9 cellular contexts compared by ENCODE assay signal in genomic region chr3:170419301-170420087, GRCh38. TPM values are rescaled to one million over a fixed set of nuclear protein-coding genes. Genes with fewer than 3 reads are reported as not detected.
A peak's percentile ranks its signal among the peaks of the same experiment; 100 is the strongest.
DNase-seq lines count a peak whose midpoint lies in the region; ATAC-seq and TF ChIP-seq lines count a peak whose summit lies in the region.
"Had no signal": no experiment of that assay in that cellular context is flagged by ENCODE, and none has a peak within 500 bp of the region (broad histone marks: within the 10 kb centered on the region; RNA-seq: fewer than 3 reads in every experiment).

No MANE protein-coding gene starts in this region.

- intact Hi-C loops in left lung (cut with DNase I), result no loop called here

- peak; percentile 32 for DNase-seq in SK-N-SH
- no peak for DNase-seq in coronary artery (ENCODE audit: low spot score)
- DNase-seq in left lung, result peak in 1 of 2 donors; percentile 79
- DNase-seq in superior temporal gyrus (ENCODE audit: extremely low spot score), result peak; percentile 51
- DNase-seq in middle frontal gyrus (ENCODE audit: extremely low spot score, low spot score), result no peak
- DNase-seq in pons (ENCODE audit: low spot score), result no peak

- H4K20me1 ChIP-seq in SK-N-SH (ENCODE audit: insufficient read depth), result no peaks in the 10 kb centered on the region

- H3K4me2 ChIP-seq in SK-N-SH, result no peak overlapping the region
- H3K4me2 ChIP-seq: KMS-11 had no signal

- H3K9me3 ChIP-seq in SK-N-SH, result no peaks in the 10 kb centered on the region
- H3K9me3 ChIP-seq in left lung, result no peaks in the 10 kb centered on the region

- CTCF ChIA-PET in SK-N-SH (lab: Yijun Ruan, JAX), result interaction anchor here (0.6 to 10.5 kb wide), 8 partner anchors 8 to 394 kb away, joined by 3 to 316 read pairs (median 4); partner anchors contain the start of gene SLC7A14

- no peak overlapping the region for H3K9ac ChIP-seq in SK-N-SH
- H3K9ac ChIP-seq: KMS-11 had no signal

- no peaks in the 10 kb centered on the region for H3K79me2 ChIP-seq in SK-N-SH (ENCODE audit: insufficient read depth)

- no peak for TF ChIP-seq RAD21 in SK-N-SH (IDR thresholded peaks at IDR 0.05; ENCODE audit: low read length)

- H3F3A ChIP-seq in SK-N-SH (replicated peaks; ENCODE audit: insufficient read depth), result no peaks in the 10 kb centered on the region

- H3K36me3 ChIP-seq in SK-N-SH (replicated peaks in 1 of 2; ENCODE audit: control insufficient read depth in 1 of 2, insufficient read depth in 2 of 2, low read length in 1 of 2) (no peaks in the 10 kb centered on the region), left lung (no peaks in the 10 kb centered on the region)

- WGBS in SK-N-SH (ENCODE audit: low lambda C conversion rate), result 95% methylated on average over 52 of the region's 69 CpGs

- TF ChIP-seq EP300 in SK-N-SH (IDR thresholded peaks at IDR 0.05; ENCODE audit: borderline replicate concordance in 1 of 2, low read depth in 1 of 2, low read length in 1 of 2), result no peak

- POLR2A ChIA-PET in SK-N-SH (lab: Yijun Ruan, JAX), result no interaction called here

- no peak for ATAC-seq in SK-N-SH treated with all-trans-retinoic acid at 6 μM for 48 hours
- peak; percentile 66 for ATAC-seq in left lung
- ATAC-seq in GM18858 (IDR thresholded peaks at IDR 0.05; ENCODE audit: unreplicated experiment), result no peak

- H2AFZ ChIP-seq in SK-N-SH (ENCODE audit: low read depth), result no peak overlapping the region

- TF ChIP-seq CTCF in SK-N-SH (IDR thresholded peaks at IDR 0.05), result no peak
- TF ChIP-seq CTCF in coronary artery (IDR thresholded peaks at IDR 0.05), result no peak
- no peak for TF ChIP-seq CTCF in left lung (IDR thresholded peaks at IDR 0.05)

- no peak overlapping the region for H3K27ac ChIP-seq in SK-N-SH (ENCODE audit: low read depth in 2 of 2, low read length in 1 of 2)
- H3K27ac ChIP-seq in coronary artery, result peak overlapping the region; percentile 27 to 74
- peak overlapping the region in 1 of 2 donors; percentile 71 for H3K27ac ChIP-seq in left lung
- H3K27ac ChIP-seq: KMS-11 had no signal

- H3K4me3 ChIP-seq in SK-N-SH (ENCODE audit: low read depth in 2 of 2, low read length in 1 of 2) (no peak overlapping the region; a peak in 1 of 4 replicates), coronary artery (peak overlapping the region; percentile 75), left lung (peak overlapping the region; percentile 19 to 37)

- H3K27me3 ChIP-seq in SK-N-SH (ENCODE audit: insufficient read depth) (no peaks in the 10 kb centered on the region), left lung (peaks cover 13 to 46% of the 10 kb centered on the region in 2 donors)

- H3K9me2 ChIP-seq in SK-N-SH, result no peaks in the 10 kb centered on the region

- peaks cover 0 to 8% of the 10 kb centered on the region in 2 experiments; a peak in 1 of 4 replicates for H3K4me1 ChIP-seq in SK-N-SH (ENCODE audit: control insufficient read depth in 1 of 2, insufficient read depth in 2 of 2, low read depth in 1 of 2, low read length in 1 of 2)
- peaks cover 10 to 21% of the 10 kb centered on the region in 2 donors for H3K4me1 ChIP-seq in left lung

TF ChIP-seq in SK-N-SH, 30 proteins besides CTCF, POLR2A, EP300 and RAD21 (continues in another document):
- TF ChIP-seq SIN3A (IDR thresholded peaks at IDR 0.05; ENCODE audit: borderline replicate concordance, low read depth, low read length), result no peak
- no peak for TF ChIP-seq MEF2A (IDR thresholded peaks at IDR 0.05; ENCODE audit: borderline replicate concordance, low read depth)
- no peak for TF ChIP-seq USF1 (IDR thresholded peaks at IDR 0.05; ENCODE audit: borderline replicate concordance, low read depth)
- no peak for TF ChIP-seq MAX (IDR thresholded peaks at IDR 0.05; ENCODE audit: low read depth)
- TF ChIP-seq PBX3 (IDR thresholded peaks at IDR 0.05), result no peak
- no peak for TF ChIP-seq USF2 (IDR thresholded peaks at IDR 0.05; ENCODE audit: borderline replicate concordance, low read depth, low read length)
- no peak for TF ChIP-seq NFIC (IDR thresholded peaks at IDR 0.05; ENCODE audit: borderline replicate concordance)

TF ChIP-seq in SK-N-SH treated with all-trans-retinoic acid at 6 μM for 48 hours, 23 proteins besides CTCF, POLR2A, EP300 and RAD21 (continues in another document):
- TF ChIP-seq CREB5 (CRISPR knock-in tag; IDR thresholded peaks at IDR 0.05; ENCODE audit: low read depth) (no peak), TCF4 (CRISPR knock-in tag; IDR thresholded peaks at IDR 0.05; ENCODE audit: borderline replicate concordance) (no peak), ZFP3 (CRISPR knock-in tag; IDR thresholded peaks at IDR 0.05) (no peak), ZNF8 (CRISPR knock-in tag; IDR thresholded peaks at IDR 0.05) (no peak), BACH2 (CRISPR knock-in tag; IDR thresholded peaks at IDR 0.05; ENCODE audit: borderline replicate concordance) (no peak), ISL1 (CRISPR knock-in tag; IDR thresholded peaks at IDR 0.05) (no peak), ZNF70 (CRISPR knock-in tag; IDR thresholded peaks at IDR 0.05) (no peak), SNAI2 (CRISPR knock-in tag; IDR thresholded peaks at IDR 0.05) (no peak), PATZ1 (CRISPR knock-in tag; IDR thresholded peaks at IDR 0.05; ENCODE audit: borderline replicate concordance) (no peak), TOX (CRISPR knock-in tag; IDR thresholded peaks at IDR 0.05; ENCODE audit: borderline replicate concordance) (no peak), TSHZ2 (CRISPR knock-in tag; IDR thresholded peaks at IDR 0.05) (no peak), ZFP30 (CRISPR knock-in tag; IDR thresholded peaks at IDR 0.05) (no peak), CSDC2 (CRISPR knock-in tag; IDR thresholded peaks at IDR 0.05) (no peak), ZC3H10 (CRISPR knock-in tag; IDR thresholded peaks at IDR 0.05) (no peak), OSR1 (CRISPR knock-in tag; IDR thresholded peaks at IDR 0.05) (no peak), GLIS3 (CRISPR knock-in tag; IDR thresholded peaks at IDR 0.05) (no peak), RARB (CRISPR knock-in tag; IDR thresholded peaks at IDR 0.05) (no peak), ARNTL (CRISPR knock-in tag; IDR thresholded peaks at IDR 0.05; ENCODE audit: borderline replicate concordance, low read depth) (no peak), ZNF565 (CRISPR knock-in tag; conservative IDR thresholded peaks at IDR 0.05; ENCODE audit: low read depth) (no peak)

RNA-seq across cellular contexts. Expression of gene CLDN11, which starts 0.8 kb away (rescaled TPM):
- polyA plus RNA-seq in SK-N-SH (2012; rRNA removed), result 1.6 and 2.2 TPM in 2 replicates
- polyA plus RNA-seq in SK-N-SH (2012; cell fraction: cytosol; rRNA removed), result 0.93 and 1.5 TPM in 2 replicates
- polyA plus RNA-seq in SK-N-SH (2012; cell fraction: nucleus; rRNA removed), result 2.5 and 4.0 TPM in 2 replicates
- total RNA-seq in left lung, result 10 to 100 TPM in 1 of 2 donors, 1 to 10 TPM in 1; 9.9 to 12.4 TPM

Comparison
In these comparisons a context has a peak if more than half of its experiments do, and no peak if none do; other contexts are left out.
1. DNase-seq: peak in SK-N-SH (single experiment) and superior temporal gyrus (single experiment); none in coronary artery (single experiment), middle frontal gyrus (single experiment) and pons (single experiment).
2. H3K27ac ChIP-seq: peak in coronary artery (2 of 2); none in SK-N-SH (0 of 2).
3. H3K4me3 ChIP-seq: peak in coronary artery (single experiment) and left lung (2 of 2); none in SK-N-SH (0 of 2).